In the genomic region with DNA sequence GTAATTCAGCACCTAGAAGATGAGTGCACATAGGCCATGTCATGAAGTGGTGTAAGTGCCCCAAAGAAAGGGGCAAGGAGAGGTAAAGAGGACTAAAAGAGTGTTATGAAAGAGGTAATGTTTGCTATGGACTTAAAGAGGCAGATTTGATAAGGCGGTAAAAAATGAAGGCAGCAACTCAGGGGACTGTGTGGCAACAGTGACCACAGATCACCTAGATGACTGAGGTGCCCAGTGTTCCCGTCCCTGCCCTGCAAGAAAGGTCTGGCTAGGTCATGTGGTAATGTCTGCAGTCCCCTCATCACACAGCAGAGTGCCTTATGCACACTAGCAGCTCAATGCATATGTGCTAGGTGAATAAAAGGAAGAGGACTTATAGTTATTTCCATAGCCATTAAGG, we compare ENCODE assay signal across 29 cellular contexts.
"Had no signal": no experiment of that assay in that cellular context is flagged by ENCODE, and none has a peak within 500 bp of the region (broad histone marks: within the 10 kb centered on the region; RNA-seq: fewer than 3 reads in every experiment).

No MANE protein-coding gene starts in this region.

- H3K4me3 Mint-ChIP-seq: naive thymus-derived CD8-positive, alpha-beta T cell; natural killer cell treated with Interleukin-12 subunit alpha and Interleukin-12 subunit beta and Interleukin-15 and Interleukin-18, amount 100 ng/mL, for 72 hours; nephron progenitor cell; neural crest cell; stimulated activated effector memory CD8-positive, alpha-beta T cell treated with anti-CD3 and anti-CD28 coated beads, Interleukin-12 subunit alpha, Interleukin-12 subunit beta, amount 100 ng/mL, for 72 hours; stimulated activated naive B cell treated with anti-CD40 and anti-IgM and Interleukin-4, amounts not matched to agents 10 μg/mL and 1 μg/mL and 100 μg/mL, for 72 hours; stimulated activated naive CD8-positive, alpha-beta T cell treated with anti-CD3 and anti-CD28 coated beads, Interleukin-15, Interleukin-2, amounts not matched to agents 100 ng/mL and 50 ng/mL, for 24 hours had no signal

- H3K27ac Mint-ChIP-seq: naive thymus-derived CD8-positive, alpha-beta T cell; natural killer cell treated with Interleukin-12 subunit alpha and Interleukin-12 subunit beta and Interleukin-15 and Interleukin-18, amount 100 ng/mL, for 72 hours; nephron progenitor cell; progenitor cell of endocrine pancreas; stimulated activated effector memory CD8-positive, alpha-beta T cell treated with anti-CD3 and anti-CD28 coated beads, Interleukin-12 subunit alpha, Interleukin-12 subunit beta, amount 100 ng/mL, for 72 hours; stimulated activated naive B cell treated with anti-CD40 and anti-IgM and Interleukin-4, amounts not matched to agents 10 μg/mL and 1 μg/mL and 100 μg/mL, for 72 hours; stimulated activated naive CD8-positive, alpha-beta T cell treated with anti-CD3 and anti-CD28 coated beads, Interleukin-15, Interleukin-2, amounts not matched to agents 100 ng/mL and 50 ng/mL, for 24 hours had no signal

- H3K36me3 ChIP-seq: ovary, right lobe of liver, sigmoid colon, stomach, thoracic aorta, thyroid gland, tibial nerve, upper lobe of left lung, uterus had no signal

- H3K27ac ChIP-seq: ovary, parathyroid adenoma, psoas muscle, right lobe of liver, sigmoid colon, stomach, thoracic aorta, thyroid gland, tibial nerve, upper lobe of left lung, uterus had no signal

- H3K9me3 Mint-ChIP-seq: nephron progenitor cell; stimulated activated naive B cell treated with anti-CD40 and anti-IgM and Interleukin-4, amounts not matched to agents 10 μg/mL and 1 μg/mL and 100 μg/mL, for 72 hours; stimulated activated naive CD8-positive, alpha-beta T cell treated with anti-CD3 and anti-CD28 coated beads, Interleukin-15, Interleukin-2, amounts not matched to agents 100 ng/mL and 50 ng/mL, for 24 hours had no signal

- H3K36me3 Mint-ChIP-seq: naive thymus-derived CD8-positive, alpha-beta T cell; natural killer cell treated with Interleukin-12 subunit alpha and Interleukin-12 subunit beta and Interleukin-15 and Interleukin-18, amount 100 ng/mL, for 72 hours; stimulated activated effector memory CD8-positive, alpha-beta T cell treated with anti-CD3 and anti-CD28 coated beads, Interleukin-12 subunit alpha, Interleukin-12 subunit beta, amount 100 ng/mL, for 72 hours; stimulated activated naive B cell treated with anti-CD40 and anti-IgM and Interleukin-4, amounts not matched to agents 10 μg/mL and 1 μg/mL and 100 μg/mL, for 72 hours had no signal

- H3K4me1 ChIP-seq: parathyroid adenoma, psoas muscle, right lobe of liver, sigmoid colon, stomach, thyroid gland, tibial nerve, uterus had no signal

- ATAC-seq: naive thymus-derived CD8-positive, alpha-beta T cell; natural killer cell treated with Interleukin-12 subunit alpha and Interleukin-12 subunit beta and Interleukin-15 and Interleukin-18, amount 100 ng/mL, for 72 hours; psoas muscle; right cardiac atrium; right lobe of liver; stimulated activated effector memory CD8-positive, alpha-beta T cell treated with anti-CD3 and anti-CD28 coated beads, Interleukin-12 subunit alpha, Interleukin-12 subunit beta, amount 100 ng/mL, for 72 hours; stimulated activated naive B cell treated with anti-CD40 and anti-IgM and Interleukin-4, amounts not matched to agents 10 μg/mL and 1 μg/mL and 100 μg/mL, for 72 hours had no signal

- H3K4me1 Mint-ChIP-seq: naive thymus-derived CD8-positive, alpha-beta T cell; neural crest cell; stimulated activated effector memory CD8-positive, alpha-beta T cell treated with anti-CD3 and anti-CD28 coated beads, Interleukin-12 subunit alpha, Interleukin-12 subunit beta, amount 100 ng/mL, for 72 hours; stimulated activated naive B cell treated with anti-CD40 and anti-IgM and Interleukin-4, amounts not matched to agents 10 μg/mL and 1 μg/mL and 100 μg/mL, for 72 hours had no signal

- H3K27me3 Mint-ChIP-seq: natural killer cell treated with Interleukin-12 subunit alpha and Interleukin-12 subunit beta and Interleukin-15 and Interleukin-18, amount 100 ng/mL, for 72 hours; progenitor cell of endocrine pancreas; stimulated activated naive B cell treated with anti-CD40 and anti-IgM and Interleukin-4, amounts not matched to agents 10 μg/mL and 1 μg/mL and 100 μg/mL, for 72 hours; stimulated activated naive CD8-positive, alpha-beta T cell treated with anti-CD3 and anti-CD28 coated beads, Interleukin-15, Interleukin-2, amounts not matched to agents 100 ng/mL and 50 ng/mL, for 24 hours had no signal

- H3K27me3 ChIP-seq: right lobe of liver, sigmoid colon, stomach, thyroid gland, tibial nerve, upper lobe of left lung, uterus had no signal

- DNase-seq: naive thymus-derived CD8-positive, alpha-beta T cell; nephron progenitor cell; occipital lobe; ovary; posterior cingulate gyrus; psoas muscle; right cardiac atrium; right lobe of liver; sigmoid colon; small intestine; stimulated activated CD4-positive, alpha-beta T cell treated with anti-CD3 and anti-CD28 coated beads, Interleukin-15, amount 100 ng/mL, for 24 hours; stimulated activated CD4-positive, alpha-beta T cell treated with anti-CD3 and anti-CD28 coated beads, Interleukin-2, amount 100 ng/mL, for 24 hours; stimulated activated CD4-positive, alpha-beta T cell treated with anti-CD3 and anti-CD28 coated beads, Interleukin-2, amount 100 ng/mL, for 48 hours; stimulated activated CD4-positive, alpha-beta T cell treated with anti-CD3 and anti-CD28 coated beads, Interleukin-4, amount 100 ng/mL, for 24 hours; stimulated activated naive B cell treated with anti-CD40 and anti-IgM and Interleukin-4, amounts not matched to agents 10 μg/mL and 1 μg/mL and 100 μg/mL, for 72 hours; stimulated activated naive CD4-positive, alpha-beta T cell treated with Interleukin-2 at 50 U/mL for 16 hours; stomach; thyroid gland; trophoblast cell; uterus had no signal

- H3K4me3 ChIP-seq: ovary, psoas muscle, right lobe of liver, sigmoid colon, stomach, thoracic aorta, thyroid gland, tibial nerve, upper lobe of left lung, uterus had no signal

- H3K9me3 ChIP-seq: ovary, psoas muscle, right lobe of liver, sigmoid colon, stomach, thoracic aorta, thyroid gland, tibial nerve, upper lobe of left lung, uterus had no signal
